ENCODE assay signal across 8 cellular contexts in genomic region chr19:15199652-15200574, GRCh38. TPM values are rescaled to one million over a fixed set of nuclear protein-coding genes. Genes with fewer than 3 reads are reported as not detected.
DNase-seq lines count a peak whose midpoint lies in the region; ATAC-seq and TF ChIP-seq lines count a peak whose summit lies in the region.

No MANE protein-coding gene starts in this region.

- peak overlapping the region; percentile 19 for H3K27ac ChIP-seq in angular gyrus (ENCODE audit: low read depth, low read length)
- peak overlapping the region; percentile 81 for H3K27ac ChIP-seq in iPS-20b (ENCODE audit: low read length)
- peak overlapping the region; percentile 96 for H3K27ac ChIP-seq in suprapubic skin
- H3K27ac ChIP-seq in MM.1S (ENCODE audit: low read length): no peak overlapping the region

- ATAC-seq in mucosa of descending colon: no peak

- intact Hi-C loops in mucosa of descending colon (cut with DNase I, micrococcal nuclease): no loop called here

- WGBS in suprapubic skin: 0% methylated on average over 1 of the region's 83 CpGs

- H3K9me2 ChIP-seq in MM.1S (replicated peaks; ENCODE audit: insufficient read depth, low read length): no peaks in the 10 kb centered on the region

- H3K79me2 ChIP-seq in MM.1S (ENCODE audit: low read length): no peaks in the 10 kb centered on the region

- no peaks in the 10 kb centered on the region for H3F3A ChIP-seq in MM.1S (ENCODE audit: insufficient read depth, low read length)

- H3K4me3 ChIP-seq in iPS-20b (ENCODE audit: low read length) (peak overlapping the region; percentile 96), suprapubic skin (peak overlapping the region; percentile 63), mucosa of descending colon (no peak overlapping the region), MM.1S (ENCODE audit: low read length) (no peak overlapping the region)

- no peak for TF ChIP-seq CTCF in suprapubic skin (IDR thresholded peaks at IDR 0.05)
- TF ChIP-seq CTCF in mucosa of descending colon (IDR thresholded peaks at IDR 0.05): no peak
- no peak for TF ChIP-seq CTCF in MM.1S (IDR thresholded peaks at IDR 0.05; ENCODE audit: low read length)

- H3K36me3 ChIP-seq in iPS-20b (ENCODE audit: insufficient read depth, low read depth, low read length) (peaks cover 27% of the 10 kb centered on the region), suprapubic skin (no peaks in the 10 kb centered on the region), mucosa of descending colon (ENCODE audit: low read depth) (no peaks in the 10 kb centered on the region), MM.1S (replicated peaks; ENCODE audit: insufficient read depth, low read length) (no peaks in the 10 kb centered on the region)

- H3K9ac ChIP-seq in iPS-20b (ENCODE audit: low read depth, low read length) (peak overlapping the region; percentile 91), MM.1S (ENCODE audit: low read length) (no peak overlapping the region)

- peaks cover 3% of the 10 kb centered on the region; the same call in 1 of the 2 replicates for H3K27me3 ChIP-seq in iPS-20b (ENCODE audit: insufficient read depth, low read length)
- H3K27me3 ChIP-seq in suprapubic skin: peaks cover 23% of the 10 kb centered on the region
- peaks cover 56% of the 10 kb centered on the region for H3K27me3 ChIP-seq in MM.1S (replicated peaks; ENCODE audit: insufficient read depth, low read length)

- no peaks in the 10 kb centered on the region for H4K20me1 ChIP-seq in MM.1S (ENCODE audit: insufficient read depth, low read length)

- no peak overlapping the region for H2AFZ ChIP-seq in MM.1S (ENCODE audit: low read length)

- TF ChIP-seq POLR2A in suprapubic skin (IDR thresholded peaks at IDR 0.05): no peak

- DNase-seq in DMS53 (lab: John Stamatoyannopoulos, UW) (peak; percentile 33), DMS53 treated with DMSO at 0.1 percent for 48 hours (lab: John Stamatoyannopoulos, UW; ENCODE audit: unreplicated experiment) (no peak), suprapubic skin (ENCODE audit: low spot score in 2 of 2) (no peak), mucosa of descending colon (no peak), MM.1S (no peak), SIG-M5 treated with dmso at 0.1 percent for 504 hours (lab: John Stamatoyannopoulos, UW; ENCODE audit: unreplicated experiment) (no peak)

- no peaks in the 10 kb centered on the region for H3K9me3 ChIP-seq in iPS-20b (ENCODE audit: insufficient read depth, low read depth, low read length)
- H3K9me3 ChIP-seq in suprapubic skin: no peaks in the 10 kb centered on the region
- no peaks in the 10 kb centered on the region for H3K9me3 ChIP-seq in mucosa of descending colon
- no peaks in the 10 kb centered on the region for H3K9me3 ChIP-seq in MM.1S (replicated peaks; ENCODE audit: insufficient read depth, low read length)

- no peak for TF ChIP-seq EP300 in suprapubic skin (IDR thresholded peaks at IDR 0.05)

- no peak overlapping the region for H3K4me2 ChIP-seq in MM.1S (ENCODE audit: low read depth, low read length)

- H3K4me1 ChIP-seq in iPS-20b (ENCODE audit: insufficient read depth, low read length) (peaks cover 14% of the 10 kb centered on the region), suprapubic skin (peaks cover 63% of the 10 kb centered on the region), mucosa of descending colon (ENCODE audit: low read depth) (peaks cover 18% of the 10 kb centered on the region), MM.1S (ENCODE audit: low read length) (no peaks in the 10 kb centered on the region)

RNA-seq across cellular contexts. Expression of gene NOTCH3, which starts 0.9 kb away (rescaled TPM):
- 100 to 1,000 TPM; 205 to 253 (median 245) TPM for total RNA-seq in suprapubic skin
- 10 to 100 TPM in 2 of 3 donors, 1 to 10 TPM in 1; 3.8 to 13.3 (median 13.0) TPM for total RNA-seq in mucosa of descending colon

RNA-seq across cellular contexts. Expression of gene EPHX3, which starts 32.3 kb away (rescaled TPM):
- total RNA-seq in suprapubic skin (10 to 100 TPM in 3 of 4 donors, 1 to 10 TPM in 1; 8.0 to 81.6 (median 47.5) TPM), mucosa of descending colon (under 1 TPM in 1 of 3 donors, not detected in 2; 0.58 TPM)

Comparison
In these comparisons a context has a peak if more than half of its experiments do, and no peak if none do; other contexts are left out.
1. H3K4me3 ChIP-seq: peak in iPS-20b (single experiment) and suprapubic skin (single experiment); none in mucosa of descending colon (single experiment) and MM.1S (single experiment).
2. RNA of gene NOTCH3, which starts 0.9 kb away (total RNA-seq): 205 to 253 TPM in suprapubic skin; 3.8 to 13.3 TPM in mucosa of descending colon; every median in the first group is over 10 times any median in the second.
3. RNA of gene EPHX3, which starts 32.3 kb away (total RNA-seq): 8.0 to 81.6 TPM in suprapubic skin; 0.58 TPM in mucosa of descending colon; every median in the first group is over 4 times any median in the second.